9 cellular contexts compared by ENCODE assay signal in genomic region chr19:45601524-45602522, GRCh38. TPM values are rescaled to one million over a fixed set of nuclear protein-coding genes. Genes with fewer than 3 reads are reported as not detected.
DNase-seq lines count a peak whose midpoint lies in the region; TF ChIP-seq lines count a peak whose summit lies in the region.
"Had no signal": no experiment of that assay in that cellular context is flagged by ENCODE, and none has a peak within 500 bp of the region (broad histone marks: within the 10 kb centered on the region; RNA-seq: fewer than 3 reads in every experiment).

Gene GPR4, minus strand, starts transcription at chr19:45602212. Its CDS starts 10,346 bp downstream, at chr19:45591866.

- no peak within 1 kb of the TSS for H3K56ac ChIP-seq in mesendoderm (ENCODE audit: low read length)

- no peaks in the 10 kb centered on the region for H3K79me2 ChIP-seq in mesendoderm (ENCODE audit: control insufficient read depth, insufficient read depth, low read length)
- no peaks in the 10 kb centered on the region for H3K79me2 ChIP-seq in OCI-LY7 (ENCODE audit: insufficient read depth, low read depth, low read length)

- H2AK5ac ChIP-seq in mesendoderm (ENCODE audit: low read length): no peak within 1 kb of the TSS

- no peak within 1 kb of the TSS for H3K9ac ChIP-seq in endodermal cell (ENCODE audit: extremely low read depth, low read length, poor library complexity, severe bottlenecking)
- H3K9ac ChIP-seq in mesendoderm (ENCODE audit: low read length): no peak within 1 kb of the TSS

- H3K27ac ChIP-seq in endodermal cell (ENCODE audit: low read depth, low read length) (no peak within 1 kb of the TSS), mesendoderm (ENCODE audit: low read depth, low read length) (no peak within 1 kb of the TSS), uterus (peak within 1 kb of the TSS; percentile 45 to 65), OCI-LY7 (ENCODE audit: low read depth, low read length, poor library complexity, severe bottlenecking) (no peak within 1 kb of the TSS)

- no peak within 1 kb of the TSS for H3K18ac ChIP-seq in mesendoderm (ENCODE audit: low read length)

- H2BK15ac ChIP-seq in mesendoderm (replicated peaks; ENCODE audit: low read depth): no peak within 1 kb of the TSS

- H3K27me3 ChIP-seq in endodermal cell (ENCODE audit: control insufficient read depth, insufficient read depth, low read length, poor library complexity, severe bottlenecking): peaks cover 61% of the 10 kb centered on the region
- H3K27me3 ChIP-seq in mesendoderm (ENCODE audit: insufficient read depth, low read length, poor library complexity): peaks cover 39% of the 10 kb centered on the region
- H3K27me3 ChIP-seq in uterus: peaks cover 5 to 21% of the 10 kb centered on the region in 2 donors

- POLR2A ChIA-PET in OCI-LY7 (lab: Charles Lee): no interaction called here

- WGBS in endodermal cell (ENCODE audit: insufficient coverage in 1 of 2, insufficient read length in 1 of 2), 2 experiments: 10 to 14% methylated on average over 17 to 55 of the region's 55 CpGs
- no CpG with 5 or more reads among the region's 55 CpGs for WGBS in mesendoderm (ENCODE audit: extremely low coverage, insufficient coverage, low lambda C conversion rate)

- no peaks in the 10 kb centered on the region for H3K9me3 ChIP-seq in endodermal cell (ENCODE audit: control insufficient read depth, low read length)
- H3K9me3 ChIP-seq in uterus: no peaks in the 10 kb centered on the region
- H3K9me3 ChIP-seq in OCI-LY7 (ENCODE audit: low read length): no peaks in the 10 kb centered on the region

- no peaks in the 10 kb centered on the region for H3K9me2 ChIP-seq in OCI-LY7 (ENCODE audit: insufficient read depth, low read length)

- H3K36me3 Mint-ChIP-seq in activated naive CD4-positive, alpha-beta T cell treated with anti-CD3 and anti-CD28 coated beads, Interleukin-2, amount 50 U/mL, for 24 hours: no peaks in the 10 kb centered on the region
- H3K36me3 Mint-ChIP-seq in endodermal cell (ENCODE audit: low read depth): no peaks in the 10 kb centered on the region

- H3K4me2 ChIP-seq in mesendoderm (ENCODE audit: low read length): peak within 1 kb of the TSS; percentile 11
- H3K4me2 ChIP-seq in OCI-LY7 (ENCODE audit: low read length): no peak within 1 kb of the TSS

- CTCF ChIA-PET in OCI-LY7 (lab: Charles Lee; ENCODE audit: unreplicated experiment): no interaction called here

- no peak within 1 kb of the TSS for H3K23ac ChIP-seq in mesendoderm (ENCODE audit: low read length)

- H3K4me1 ChIP-seq in endodermal cell (ENCODE audit: control insufficient read depth, insufficient read depth, low read length) (no peaks in the 10 kb centered on the region), mesendoderm (ENCODE audit: control insufficient read depth, low read depth, low read length) (peaks cover 8% of the 10 kb centered on the region), uterus (peaks cover 0 to under 1% of the 10 kb centered on the region in 2 donors), OCI-LY7 (ENCODE audit: insufficient read depth, low read length, poor library complexity, severe bottlenecking) (peaks cover 19% of the 10 kb centered on the region)

- no peaks in the 10 kb centered on the region for H4K20me1 ChIP-seq in OCI-LY7 (ENCODE audit: insufficient read depth, low read length)

- no peak within 1 kb of the TSS for H3K4ac ChIP-seq in mesendoderm (ENCODE audit: low read depth, low read length)

- peak within 1 kb of the TSS; percentile 4 for H3K27ac Mint-ChIP-seq in activated naive CD4-positive, alpha-beta T cell treated with anti-CD3 and anti-CD28 coated beads, Interleukin-2, amount 50 U/mL, for 24 hours
- H3K27ac Mint-ChIP-seq in endodermal cell: no peak within 1 kb of the TSS

- DNase-seq in activated naive CD4-positive, alpha-beta T cell treated with Interleukin-2 at 50 U/mL for 16 hours: no peak
- DNase-seq in endodermal cell: peak; percentile 89
- DNase-seq in mesendoderm: peak; percentile 65
- no peak for DNase-seq in uterus
- DNase-seq in NOMO-1 treated with DMSO at 0.1 percent for 48 hours (lab: John Stamatoyannopoulos, UW; ENCODE audit: unreplicated experiment): no peak
- DNase-seq in NCI-H1417 (lab: John Stamatoyannopoulos, UW): no peak
- DNase-seq in OCI-LY7 (ENCODE audit: low spot score): no peak
- DNase-seq: activated T-cell treated with anti-CD3 and anti-CD28 coated beads for 4 hours had no signal

- H3K4me3 ChIP-seq in endodermal cell (ENCODE audit: low read length): no peak within 1 kb of the TSS
- H3K4me3 ChIP-seq in mesendoderm (ENCODE audit: low read length): no peak within 1 kb of the TSS
- H3K4me3 ChIP-seq in uterus: peak within 1 kb of the TSS; percentile 27 to 33
- H3K4me3 ChIP-seq in OCI-LY7 (ENCODE audit: low read depth, low read length, poor library complexity, severe bottlenecking): no peak within 1 kb of the TSS

- H4K8ac ChIP-seq in mesendoderm (ENCODE audit: low read depth, low read length): no peak within 1 kb of the TSS

- intact Hi-C loops in uterus (cut with DNase I; ENCODE audit: low total_unique reads) (loop anchor here (5.0 kb wide), 1 partner anchor 40 kb away; no protein-coding TSS in a partner anchor), OCI-LY7 (cut with micrococcal nuclease; ENCODE audit: unreplicated experiment) (no loop called here)

- BruUV-seq in OCI-LY7 (replicated peaks; lab: Mats Ljungman, UMichigan): no TSS peak

- no peak within 1 kb of the TSS for H2BK5ac ChIP-seq in mesendoderm (ENCODE audit: low read length)

- no peak within 1 kb of the TSS for H2BK120ac ChIP-seq in mesendoderm (ENCODE audit: low read depth, low read length)

- H3K36me3 ChIP-seq in endodermal cell (ENCODE audit: control insufficient read depth, insufficient read depth, low read length): no peaks in the 10 kb centered on the region
- H3K36me3 ChIP-seq in mesendoderm (ENCODE audit: control insufficient read depth, insufficient read depth, low read length): no peaks in the 10 kb centered on the region
- H3K36me3 ChIP-seq in uterus: no peaks in the 10 kb centered on the region
- H3K36me3 ChIP-seq in OCI-LY7 (ENCODE audit: insufficient read depth, low read length): no peaks in the 10 kb centered on the region

- no peak within 1 kb of the TSS for H3K4me3 Mint-ChIP-seq in activated naive CD4-positive, alpha-beta T cell treated with anti-CD3 and anti-CD28 coated beads, Interleukin-2, amount 50 U/mL, for 24 hours
- H3K4me3 Mint-ChIP-seq in endodermal cell: peak within 1 kb of the TSS; percentile 18

- peaks cover 42% of the 10 kb centered on the region for H3K4me1 Mint-ChIP-seq in activated naive CD4-positive, alpha-beta T cell treated with anti-CD3 and anti-CD28 coated beads, Interleukin-2, amount 50 U/mL, for 24 hours
- H3K4me1 Mint-ChIP-seq in endodermal cell: peaks cover 6% of the 10 kb centered on the region

- no peak for TF ChIP-seq CTCF in endodermal cell (conservative IDR thresholded peaks at IDR 0.05)
- no peak for TF ChIP-seq CTCF in uterus (IDR thresholded peaks at IDR 0.05)
- TF ChIP-seq CTCF in OCI-LY7 (conservative IDR thresholded peaks at IDR 0.05; ENCODE audit: low read length): no peak

- no peaks in the 10 kb centered on the region for H3K9me3 Mint-ChIP-seq in activated naive CD4-positive, alpha-beta T cell treated with anti-CD3 and anti-CD28 coated beads, Interleukin-2, amount 50 U/mL, for 24 hours
- H3K9me3 Mint-ChIP-seq in endodermal cell: no peaks in the 10 kb centered on the region

- no peak within 1 kb of the TSS for H4K5ac ChIP-seq in mesendoderm (ENCODE audit: low read length)

- peak in 1 of 2 donors; percentile 17 for TF ChIP-seq POLR2A in uterus (IDR thresholded peaks at IDR 0.05)

- peaks cover 49% of the 10 kb centered on the region for H3K27me3 Mint-ChIP-seq in activated naive CD4-positive, alpha-beta T cell treated with anti-CD3 and anti-CD28 coated beads, Interleukin-2, amount 50 U/mL, for 24 hours
- peaks cover 74% of the 10 kb centered on the region for H3K27me3 Mint-ChIP-seq in endodermal cell (ENCODE audit: insufficient read depth)

- H3K79me1 ChIP-seq in mesendoderm (ENCODE audit: low read length): no peaks in the 10 kb centered on the region

- no peak within 1 kb of the TSS for H2AFZ ChIP-seq in OCI-LY7 (ENCODE audit: low read length)

RNA-seq across cellular contexts. Expression of gene GPR4, which starts in this region (rescaled TPM):
- total RNA-seq in endodermal cell: not detected
- polyA plus RNA-seq in endodermal cell (2013, experiment 1 of 2): 0.32 TPM
- not detected for polyA plus RNA-seq in endodermal cell (2013, experiment 2 of 2)
- polyA plus RNA-seq in mesendoderm (2013, experiment 1 of 2): 0.14 TPM
- 0.10 TPM for polyA plus RNA-seq in mesendoderm (2013, experiment 2 of 2)
- 10 to 100 TPM in 1 of 4 donors, 1 to 10 TPM in 2, under 1 TPM in 1; 0.62 to 13.5 (median 6.6) TPM for total RNA-seq in uterus
- total RNA-seq in OCI-LY7 (2014; rRNA removed; shearing (Covaris generic)): 0.38 TPM in 1 of 2 replicates, not detected in the other
- not detected in 2 replicates for total RNA-seq in OCI-LY7 (2022)

Comparison
In these comparisons a context has a peak if more than half of its experiments do, and no peak if none do; other contexts are left out.
1. Peak in DNase-seq in endodermal cell; RNA of the gene not detected or under 1 TPM.
2. H3K27ac ChIP-seq: peak in uterus (2 of 2); none in endodermal cell (single experiment), mesendoderm (single experiment) and OCI-LY7 (single experiment).
3. H3K4me3 ChIP-seq: peak in uterus (2 of 2); none in endodermal cell (single experiment), mesendoderm (single experiment) and OCI-LY7 (single experiment).